Comparison of ENCODE assay signal across 22 cellular contexts in the genomic region with DNA sequence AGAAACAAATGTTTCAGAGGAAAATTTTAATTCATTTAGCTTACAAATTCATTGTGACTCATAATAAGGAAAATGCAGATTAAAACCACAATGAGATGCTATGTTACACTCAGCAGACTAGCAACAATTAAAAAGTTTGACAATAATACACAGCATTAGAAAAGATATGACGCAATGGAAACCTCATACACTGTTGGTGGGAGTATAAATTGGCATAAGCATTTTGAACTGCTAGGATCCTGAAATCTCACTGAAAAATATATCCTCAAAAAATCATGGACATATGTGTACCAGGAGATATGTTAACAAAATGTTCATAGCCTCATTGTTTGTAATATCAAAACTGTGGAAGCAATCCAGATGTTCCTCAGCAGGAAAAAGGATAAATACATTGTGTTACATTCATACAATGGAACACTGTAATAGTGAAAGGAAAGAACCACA. TPM values are rescaled to one million over a fixed set of nuclear protein-coding genes. Genes with fewer than 3 reads are reported as not detected.
DNase-seq lines count a peak whose midpoint lies in the region; ATAC-seq and TF ChIP-seq lines count a peak whose summit lies in the region.
"Had no signal": no experiment of that assay in that cellular context is flagged by ENCODE, and none has a peak within 500 bp of the region (broad histone marks: within the 10 kb centered on the region; RNA-seq: fewer than 3 reads in every experiment).

No MANE protein-coding gene starts in this region.

- H3K9me3 ChIP-seq in IMR-90 (ENCODE audit: control insufficient read depth, insufficient read depth, low read length) = no peaks in the 10 kb centered on the region
- H3K9me3 ChIP-seq: gastroesophageal sphincter, psoas muscle, spleen had no signal

- H3K18ac ChIP-seq in IMR-90 (ENCODE audit: low read depth, low read length) = no peak overlapping the region

- WGBS in IMR-90 (ENCODE audit: extremely low coverage in 2 of 2, insufficient read length in 1 of 2), 2 experiments = no CpG with 5 or more reads among the region's 1 CpG

- TF ChIP-seq RAD21 in IMR-90 (IDR thresholded peaks at IDR 0.05; ENCODE audit: low read length) = no peak

- no peak overlapping the region for H2AFZ ChIP-seq in IMR-90 (replicated peaks; ENCODE audit: low read length, poor library complexity)

- no TSS peak for BruUV-seq in IMR-90 (replicated peaks; lab: Mats Ljungman, UMichigan)

- POLR2A ChIA-PET in IMR-90 (lab: Charles Lee; ENCODE audit: unreplicated experiment) = no interaction called here

- TF ChIP-seq CTCF in AG10803 (conservative IDR thresholded peaks at IDR 0.05; ENCODE audit: low read length) (no peak), IMR-90 (conservative IDR thresholded peaks at IDR 0.05; ENCODE audit: low read depth, low read length) (no peak), cardiac fibroblast (IDR thresholded peaks at IDR 0.05; ENCODE audit: low read depth, low read length) (no peak)

- DNase-seq in AG10803 (ENCODE audit: low read depth) (peak; percentile 76), IMR-90 (peak; percentile 34), cardiac fibroblast (ENCODE audit: low read depth in 2 of 2) (peak; percentile 43 to 65), kidney glomerular epithelial cell (lab: John Stamatoyannopoulos, UW) (peak; percentile 7), NCI-H510A treated with DMSO at 0.1 percent for 48 hours (lab: John Stamatoyannopoulos, UW) (no peak), DMS79 treated with DMSO at 0.1 percent for 48 hours (lab: John Stamatoyannopoulos, UW) (no peak)
- DNase-seq: ACHN; activated CD4-positive, alpha-beta T cell treated with anti-CD3 and anti-CD28 coated beads, Interleukin-2, amount 50 U/mL, for 48 hours; activated naive CD4-positive, alpha-beta T cell; activated T-cell treated with anti-CD3 and anti-CD28 coated beads for 4 hours; CD8-positive, alpha-beta T cell; DMS79; NCI-H1105 treated with DMSO at 0.1 percent for 48 hours; NCI-H2081 treated with DMSO at 0.1 percent for 48 hours; NCI-H524 treated with DMSO at 0.1 percent for 48 hours; psoas muscle; spleen; stimulated activated CD8-positive, alpha-beta memory T cell treated with anti-CD3 and anti-CD28 coated beads, Interleukin-4, amount 100 ng/mL, for 48 hours; WERI-Rb-1 had no signal

- no peak overlapping the region for H3K9ac ChIP-seq in IMR-90 (ENCODE audit: low read depth, low read length)

- no peak overlapping the region for H2AK9ac ChIP-seq in IMR-90 (replicated peaks; ENCODE audit: low read depth, low read length, poor library complexity)

- no peak for TF ChIP-seq POLR2A in IMR-90 (IDR thresholded peaks at IDR 0.05; ENCODE audit: low read depth, low read length)

- H2BK15ac ChIP-seq in IMR-90 (ENCODE audit: low read depth, low read length) = no peak overlapping the region

- CTCF ChIA-PET in IMR-90 (lab: Yijun Ruan, JAX) = interaction anchor here (1.5 kb wide), 1 partner anchor 561 kb away, joined by 3 read pairs; no protein-coding TSS in a partner anchor

- no peak overlapping the region for H4K8ac ChIP-seq in IMR-90 (ENCODE audit: low read depth in 2 of 2, low read length in 2 of 2)

- no peak overlapping the region for H4K5ac ChIP-seq in IMR-90 (ENCODE audit: low read depth, low read length)

- H3K23ac ChIP-seq in IMR-90 (ENCODE audit: low read depth, low read length) = no peak overlapping the region

- no peak overlapping the region for H3K56ac ChIP-seq in IMR-90 (ENCODE audit: extremely low read depth, insufficient read depth, low read length)

- H3K79me1 ChIP-seq in IMR-90 (ENCODE audit: low read depth in 1 of 2, low read length in 2 of 2) = no peaks in the 10 kb centered on the region

- H3K36me3 ChIP-seq in IMR-90 (ENCODE audit: control insufficient read depth, insufficient read depth, low read length) = no peaks in the 10 kb centered on the region
- H3K36me3 ChIP-seq: gastroesophageal sphincter, spleen, WERI-Rb-1 had no signal

- no peak overlapping the region for H3K27ac ChIP-seq in IMR-90 (ENCODE audit: insufficient read depth, low read length)
- H3K27ac ChIP-seq: gastroesophageal sphincter, psoas muscle, spleen, WERI-Rb-1 had no signal

- no peak overlapping the region for H3K4me3 ChIP-seq in AG10803 (ENCODE audit: low read length)
- H3K4me3 ChIP-seq in IMR-90 (ENCODE audit: insufficient read depth, low read depth, low read length) = no peak overlapping the region
- no peak overlapping the region for H3K4me3 ChIP-seq in cardiac fibroblast (replicated peaks in 1 of 2; ENCODE audit: low read depth in 2 of 2, low read length in 2 of 2)
- H3K4me3 ChIP-seq: gastroesophageal sphincter, psoas muscle, spleen had no signal

- H3K27me3 ChIP-seq in IMR-90 (ENCODE audit: control insufficient read depth, insufficient read depth, low read length) = no peaks in the 10 kb centered on the region
- H3K27me3 ChIP-seq: gastroesophageal sphincter, spleen had no signal

- in situ Hi-C loops in IMR-90 (cut with MboI; ENCODE audit: low sequenced_read_pairs) = loop anchor here (25.0 kb wide), 1 partner anchor 297 kb away; no protein-coding TSS in a partner anchor

- H3K4me1 ChIP-seq in IMR-90 (ENCODE audit: control insufficient read depth, insufficient read depth, low read length) = peaks cover 2% of the 10 kb centered on the region
- H3K4me1 ChIP-seq: gastroesophageal sphincter, psoas muscle, spleen had no signal

- H3K14ac ChIP-seq in IMR-90 (replicated peaks; ENCODE audit: low read depth, low read length) = no peak overlapping the region

- 0 out of 2 replicates have a peak, but pooled peaks cover 3% of the 10 kb centered on the region for H3K9me1 ChIP-seq in IMR-90 (ENCODE audit: insufficient read depth, low read length)

- no peak overlapping the region for H2BK20ac ChIP-seq in IMR-90 (ENCODE audit: low read depth, low read length)

- H2BK120ac ChIP-seq in IMR-90 (ENCODE audit: low read depth, low read length) = no peak overlapping the region

- H4K91ac ChIP-seq in IMR-90 (ENCODE audit: insufficient read depth, low read depth, low read length) = no peak overlapping the region

- no peaks in the 10 kb centered on the region for H4K20me1 ChIP-seq in IMR-90 (ENCODE audit: insufficient read depth, low read length)

- no peak overlapping the region for H3K4ac ChIP-seq in IMR-90 (ENCODE audit: low read depth, low read length)

- dilution Hi-C loops in IMR-90 (cut with HindIII; ENCODE audit: low sequenced_read_pairs, unreplicated experiment) = no loop called here

- intact Hi-C loops in IMR-90 (cut with micrococcal nuclease) = no loop called here

- no peak overlapping the region for H3K4me2 ChIP-seq in IMR-90 (ENCODE audit: low read depth, low read length)

- no peak overlapping the region for H2AK5ac ChIP-seq in IMR-90 (ENCODE audit: low read depth, low read length)

- no peak overlapping the region for H2BK5ac ChIP-seq in IMR-90 (ENCODE audit: low read depth, low read length, poor library complexity, severe bottlenecking)

- ATAC-seq in IMR-90 (ENCODE audit: low read depth) = no peak; the same call in 1 of the 2 replicates
- ATAC-seq in GM21786 (IDR thresholded peaks at IDR 0.05; ENCODE audit: unreplicated experiment) = no peak
- no peak for ATAC-seq in HG03039 (IDR thresholded peaks at IDR 0.05; ENCODE audit: unreplicated experiment)
- ATAC-seq: CD8-positive, alpha-beta T cell; gastroesophageal sphincter; psoas muscle had no signal

TF ChIP-seq in IMR-90, 13 proteins besides CTCF, POLR2A, EP300 and RAD21:
- TF ChIP-seq MXI1 (IDR thresholded peaks at IDR 0.05; ENCODE audit: borderline replicate concordance, low read depth, low read length) = no peak
- peak; percentile 81 for TF ChIP-seq CEBPB (IDR thresholded peaks at IDR 0.05; ENCODE audit: low read depth, low read length)
TF ChIP-seq in IMR-90: peak in this region for 1.

RNA-seq across cellular contexts. Expression of a gene that starts 13.7 kb away (rescaled TPM):
- 2.5 and 3.0 TPM in 2 replicates for total RNA-seq in IMR-90 (2012; rRNA removed)
- 0.65 and 0.66 TPM in 2 replicates for polyA plus RNA-seq in IMR-90 (2012; rRNA removed)
- 0.25 and 0.27 TPM in 2 replicates for polyA plus RNA-seq in IMR-90 (2012; cell fraction: cytosol; rRNA removed)
- polyA plus RNA-seq in IMR-90 (2012; cell fraction: nucleus; rRNA removed; ENCODE audit: low replicate concordance) = 0.12 and 0.66 TPM in 2 replicates

Comparison
In these comparisons a context has a peak if more than half of its experiments do, and no peak if none do; other contexts are left out.
1. DNase-seq: peak in AG10803 (single experiment), IMR-90 (single experiment), cardiac fibroblast (2 of 2) and kidney glomerular epithelial cell (single experiment); none in NCI-H510A treated with DMSO at 0.1 percent for 48 hours (single experiment) and DMS79 treated with DMSO at 0.1 percent for 48 hours (single experiment).